8 cellular contexts compared by ENCODE assay signal in genomic region chr2:201132518-201132917, GRCh38. TPM values are rescaled to one million over a fixed set of nuclear protein-coding genes. Genes with fewer than 3 reads are reported as not detected.
DNase-seq lines count a peak whose midpoint lies in the region; ATAC-seq, FAIRE-seq and TF ChIP-seq lines count a peak whose summit lies in the region.
"Had no signal": no experiment of that assay in that cellular context is flagged by ENCODE, and none has a peak within 500 bp of the region (broad histone marks: within the 10 kb centered on the region; RNA-seq: fewer than 3 reads in every experiment).

No MANE protein-coding gene starts in this region.

- peak overlapping the region in 1 of 4 donors; percentile 95 for H3K4me3 ChIP-seq in gastrocnemius medialis

- ATAC-seq in GM18520 (IDR thresholded peaks at IDR 0.05; ENCODE audit: unreplicated experiment) (peak; percentile 24), HG02870 (IDR thresholded peaks at IDR 0.05; ENCODE audit: unreplicated experiment) (peak; percentile 32), gastrocnemius medialis (no peak)
- peak; percentile 11 for ATAC-seq in activated T-helper 17 cell treated with anti-CD3 and anti-CD28 coated beads, Interleukin-2, amount 50 U/mL, for 72 hours (replicated peaks)

- intact Hi-C loops in gastrocnemius medialis (cut with DNase I; ENCODE audit: low total_unique reads) = loop anchor here (5.0 kb wide), 1 partner anchor 45 kb away; no protein-coding TSS in a partner anchor

- H3K27ac Mint-ChIP-seq in activated T-helper 17 cell treated with anti-CD3 and anti-CD28 coated beads, Interleukin-2, amount 50 U/mL, for 72 hours = peak overlapping the region; percentile 98

- TF ChIP-seq CTCF in gastrocnemius medialis (IDR thresholded peaks at IDR 0.05 in 4 of 5, conservative IDR thresholded peaks at IDR 0.05 in 1 of 5) = no peak

- peaks cover 56 to 80% of the 10 kb centered on the region in 2 donors for H3K4me1 ChIP-seq in gastrocnemius medialis

- peak overlapping the region; percentile 95 to 100 (median 98) for H3K27ac ChIP-seq in gastrocnemius medialis

- DNase-seq in gastrocnemius medialis = no peak
- no peak for DNase-seq in DMS153 (lab: John Stamatoyannopoulos, UW)
- DNase-seq in HTR-8/SVneo (ENCODE audit: insufficient read length, low spot score) = no peak
- DNase-seq in NK-92 treated with Interleukin-12 subunit alpha and Interleukin-12 subunit beta, amount 100 ng/mL, for 24 hours (lab: John Stamatoyannopoulos, UW) = no peak
- DNase-seq: activated CD4-positive, alpha-beta T cell treated with anti-CD3 and anti-CD28 coated beads for 4 hours had no signal

- FAIRE-seq in HTR-8/SVneo (lab: Jason Lieb, UNC) = no peak

- peak overlapping the region; percentile 95 for H3K4me3 Mint-ChIP-seq in activated T-helper 17 cell treated with anti-CD3 and anti-CD28 coated beads, Interleukin-2, amount 50 U/mL, for 72 hours

- H3K9me3 ChIP-seq in gastrocnemius medialis = no peaks in the 10 kb centered on the region

- no peaks in the 10 kb centered on the region for H3K27me3 ChIP-seq in gastrocnemius medialis

- H3K36me3 ChIP-seq in gastrocnemius medialis = peaks cover 3 to 48% of the 10 kb centered on the region in 2 donors

- in situ Hi-C loops in gastrocnemius medialis (cut with MboI; ENCODE audit: low sequenced_read_pairs in 4 of 4) = no loop called here

- H3K9me3 Mint-ChIP-seq in activated T-helper 17 cell treated with anti-CD3 and anti-CD28 coated beads, Interleukin-2, amount 50 U/mL, for 72 hours = no peaks in the 10 kb centered on the region

- peaks cover 93% of the 10 kb centered on the region for H3K36me3 Mint-ChIP-seq in activated T-helper 17 cell treated with anti-CD3 and anti-CD28 coated beads, Interleukin-2, amount 50 U/mL, for 72 hours (ENCODE audit: low read depth)

- no peak for TF ChIP-seq POLR2A in gastrocnemius medialis (IDR thresholded peaks at IDR 0.05)

- no peaks in the 10 kb centered on the region for H3K27me3 Mint-ChIP-seq in activated T-helper 17 cell treated with anti-CD3 and anti-CD28 coated beads, Interleukin-2, amount 50 U/mL, for 72 hours

- peaks cover 32% of the 10 kb centered on the region for H3K4me1 Mint-ChIP-seq in activated T-helper 17 cell treated with anti-CD3 and anti-CD28 coated beads, Interleukin-2, amount 50 U/mL, for 72 hours

RNA-seq across cellular contexts. Expression of gene CFLAR, which starts 16.6 kb away (rescaled TPM):
- total RNA-seq in activated T-helper 17 cell treated with anti-CD3 and anti-CD28 coated beads, Interleukin-2, amount 50 U/mL, for 72 hours = 100 to 1,000 TPM; 224 to 559 TPM
- total RNA-seq in gastrocnemius medialis = 100 to 1,000 TPM; 298 to 491 (median 352) TPM

RNA-seq across cellular contexts. Expression of gene CASP10, which starts 50.4 kb away (rescaled TPM):
- 10 to 100 TPM; 10.8 to 22.7 TPM for total RNA-seq in activated T-helper 17 cell treated with anti-CD3 and anti-CD28 coated beads, Interleukin-2, amount 50 U/mL, for 72 hours
- 1 to 10 TPM; 2.4 to 7.3 (median 3.6) TPM for total RNA-seq in gastrocnemius medialis

Comparison
In these comparisons a context has a peak if more than half of its experiments do, and no peak if none do; other contexts are left out.
1. ATAC-seq: peak in GM18520 (single experiment), HG02870 (single experiment) and activated T-helper 17 cell treated with anti-CD3 and anti-CD28 coated beads, Interleukin-2, amount 50 U/mL, for 72 hours (single experiment); none in gastrocnemius medialis (0 of 2).